ENCODE assay signal across 8 cellular contexts in the genomic region with DNA sequence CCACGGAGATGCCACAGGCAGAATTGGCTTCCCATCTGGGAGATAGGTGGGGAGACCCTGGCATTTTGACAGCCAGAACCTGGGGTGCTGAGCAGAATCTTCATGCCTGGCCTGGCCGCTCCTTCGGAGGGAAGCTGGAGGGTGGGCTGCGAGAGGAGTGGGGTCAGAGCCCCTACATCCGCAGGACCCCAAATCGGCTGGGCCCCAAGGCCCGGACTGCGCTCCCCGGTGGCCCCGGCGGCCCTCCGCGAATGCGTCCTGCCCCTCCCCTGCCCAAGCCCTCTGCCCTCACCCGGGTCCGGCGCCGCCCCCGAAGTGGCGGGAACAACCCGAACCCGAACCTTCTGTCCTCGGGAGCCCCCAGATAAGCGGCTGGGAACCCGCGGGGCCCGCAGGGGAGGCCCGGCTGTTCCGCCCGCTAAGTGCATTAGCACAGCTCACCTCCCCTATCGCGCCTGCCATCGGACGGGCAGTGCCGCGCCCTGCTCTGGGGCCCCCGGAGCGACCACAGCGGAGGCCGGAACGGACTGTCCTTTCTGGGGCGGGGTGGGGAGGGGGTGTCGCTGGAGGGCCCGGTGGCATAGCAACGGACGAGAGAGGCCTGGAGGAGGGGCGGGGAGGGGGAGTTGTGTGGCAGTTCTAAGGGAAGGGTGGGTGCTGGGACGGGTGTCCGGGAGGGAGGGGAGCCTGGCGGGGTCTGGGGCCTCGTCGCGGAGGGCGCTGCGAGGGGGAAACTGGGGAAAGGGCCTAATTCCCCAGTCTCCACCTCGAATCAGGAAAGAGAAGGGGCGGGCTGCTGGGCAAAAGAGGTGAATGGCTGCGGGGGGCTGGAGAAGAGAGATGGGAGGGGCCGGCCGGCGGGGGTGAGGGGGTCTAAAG. TPM values are rescaled to one million over a fixed set of nuclear protein-coding genes. Genes with fewer than 3 reads are reported as not detected.
A peak's percentile ranks its signal among the peaks of the same experiment; 100 is the strongest.
DNase-seq lines count a peak whose midpoint lies in the region; ATAC-seq and TF ChIP-seq lines count a peak whose summit lies in the region.
"Had no signal": no experiment of that assay in that cellular context is flagged by ENCODE, and none has a peak within 500 bp of the region (broad histone marks: within the 10 kb centered on the region; RNA-seq: fewer than 3 reads in every experiment).

No MANE protein-coding gene starts in this region.

- H3K27me3 ChIP-seq in HUES6 (ENCODE audit: control insufficient read depth, insufficient read depth, low read length), result peaks cover 40% of the 10 kb centered on the region
- H3K27me3 ChIP-seq in WERI-Rb-1 (ENCODE audit: insufficient read depth, low read depth, severe bottlenecking), result no peaks in the 10 kb centered on the region
- H3K27me3 ChIP-seq in smooth muscle cell (ENCODE audit: low read depth), result peaks cover 63% of the 10 kb centered on the region

- no peaks in the 10 kb centered on the region for H4K20me1 ChIP-seq in smooth muscle cell (ENCODE audit: low read depth)

- H3K27ac ChIP-seq in HUES6 (ENCODE audit: low read depth, low read length) (no peak overlapping the region), WERI-Rb-1 (peak overlapping the region; percentile 71), smooth muscle cell (ENCODE audit: low read depth) (no peak overlapping the region)

- intact Hi-C loops in left ventricle myocardium superior (cut with micrococcal nuclease), result no loop called here

- H3K4me1 ChIP-seq in HUES6 (ENCODE audit: control insufficient read depth, insufficient read depth, low read length) (peaks cover 50% of the 10 kb centered on the region), smooth muscle cell (ENCODE audit: low read depth) (peaks cover 10% of the 10 kb centered on the region)

- H3K4me3 ChIP-seq in HUES6 (ENCODE audit: low read depth, low read length), result peak overlapping the region; percentile 64
- peak overlapping the region; percentile 39 for H3K4me3 ChIP-seq in WERI-Rb-1 (ENCODE audit: low read depth, low read length)
- peak overlapping the region; percentile 50 for H3K4me3 ChIP-seq in smooth muscle cell

- H3K9me3 ChIP-seq in HUES6 (ENCODE audit: control insufficient read depth, insufficient read depth, low read depth, low read length), result no peaks in the 10 kb centered on the region
- no peaks in the 10 kb centered on the region for H3K9me3 ChIP-seq in WERI-Rb-1 (ENCODE audit: severe bottlenecking)
- H3K9me3 ChIP-seq in smooth muscle cell (replicated peaks; ENCODE audit: low read depth), result no peaks in the 10 kb centered on the region

- DNase-seq in WERI-Rb-1 (peak; percentile 84), left ventricle myocardium superior (peak; percentile 79), smooth muscle cell (lab: John Stamatoyannopoulos, UW; ENCODE audit: unreplicated experiment) (no peak), NCI-H2196 (lab: John Stamatoyannopoulos, UW; ENCODE audit: unreplicated experiment) (no peak)
- no peak for DNase-seq in effector CD4-positive, alpha-beta T cell

- H3K4me2 ChIP-seq in smooth muscle cell, result peak overlapping the region; percentile 93

- H3F3A ChIP-seq in smooth muscle cell (ENCODE audit: low read depth), result no peaks in the 10 kb centered on the region

- ATAC-seq in left ventricle myocardium superior, result peak; percentile 14
- ATAC-seq in HG03280 (IDR thresholded peaks at IDR 0.05; ENCODE audit: unreplicated experiment), result no peak

- no peaks in the 10 kb centered on the region for H3K79me2 ChIP-seq in smooth muscle cell (ENCODE audit: low read depth)

- H3K9ac ChIP-seq in HUES6 (ENCODE audit: low read length) (no peak overlapping the region), smooth muscle cell (ENCODE audit: low read depth) (no peak overlapping the region)

- no peak overlapping the region for H2AFZ ChIP-seq in smooth muscle cell (ENCODE audit: low read depth)

- H3K36me3 ChIP-seq in HUES6 (ENCODE audit: control insufficient read depth, insufficient read depth, low read length), result no peaks in the 10 kb centered on the region
- H3K36me3 ChIP-seq in WERI-Rb-1, result peaks cover 6% of the 10 kb centered on the region
- no peaks in the 10 kb centered on the region for H3K36me3 ChIP-seq in smooth muscle cell (ENCODE audit: low read depth)

- TF ChIP-seq CTCF in WERI-Rb-1 (IDR thresholded peaks at IDR 0.05; ENCODE audit: low read depth, low read length) (no peak), smooth muscle cell (IDR thresholded peaks at IDR 0.05; ENCODE audit: borderline replicate concordance, insufficient read depth, poor library complexity, severe bottlenecking) (no peak)

- WGBS in smooth muscle cell (ENCODE audit: low lambda C conversion rate), result 14% methylated on average over 36 of the region's 61 CpGs

RNA-seq across cellular contexts. Expression of a gene that starts 0.8 kb away (rescaled TPM):
- total RNA-seq in left ventricle myocardium superior, result 5.8 TPM
- total RNA-seq in smooth muscle cell, result not detected in 2 replicates
- 0.23 and 1.3 TPM in 2 replicates for polyA plus RNA-seq in smooth muscle cell
- total RNA-seq: M059J had no signal

RNA-seq across cellular contexts. Expression of a gene that starts 2.4 kb away (rescaled TPM):
- total RNA-seq in left ventricle myocardium superior, result 4,965 TPM
- total RNA-seq in smooth muscle cell, result 1.1 TPM in 1 of 2 replicates, not detected in the other
- 0.41 and 0.69 TPM in 2 replicates for polyA plus RNA-seq in smooth muscle cell
- total RNA-seq: M059J had no signal

RNA-seq across cellular contexts. Expression of a gene that starts 20.4 kb away (rescaled TPM):
- total RNA-seq in left ventricle myocardium superior (7.3 TPM), smooth muscle cell (16.5 and 19.4 TPM in 2 replicates)
- 19.1 and 26.4 TPM in 2 replicates for polyA plus RNA-seq in smooth muscle cell

RNA-seq across cellular contexts. Expression of a gene that starts 30.6 kb away (rescaled TPM):
- total RNA-seq in left ventricle myocardium superior, result 18.7 TPM
- 33.7 and 37.5 TPM in 2 replicates for total RNA-seq in smooth muscle cell
- polyA plus RNA-seq in smooth muscle cell, result 53.3 and 61.8 TPM in 2 replicates

RNA-seq across cellular contexts. Expression of a gene that starts 32.4 kb away (rescaled TPM):
- total RNA-seq in left ventricle myocardium superior (75.8 TPM), smooth muscle cell (44.5 and 49.4 TPM in 2 replicates)
- polyA plus RNA-seq in smooth muscle cell, result 53.6 and 56.1 TPM in 2 replicates

Comparison
In these comparisons a context has a peak if more than half of its experiments do, and no peak if none do; other contexts are left out.
1. DNase-seq: peak in WERI-Rb-1 (single experiment) and left ventricle myocardium superior (single experiment); none in smooth muscle cell (single experiment), NCI-H2196 (single experiment) and effector CD4-positive, alpha-beta T cell (single experiment).
2. RNA of a gene that starts 2.4 kb away (total RNA-seq): 4,965 TPM in left ventricle myocardium superior (single experiment); 1.1 TPM in smooth muscle cell; every median in the first group is over 1,000 times any median in the second.
3. Peak in every context shown above with its lines, with median percentiles within 50 percentile points of each other: H3K4me3 ChIP-seq.